Comparison of ENCODE assay signal across 1 cellular context in the genomic region with DNA sequence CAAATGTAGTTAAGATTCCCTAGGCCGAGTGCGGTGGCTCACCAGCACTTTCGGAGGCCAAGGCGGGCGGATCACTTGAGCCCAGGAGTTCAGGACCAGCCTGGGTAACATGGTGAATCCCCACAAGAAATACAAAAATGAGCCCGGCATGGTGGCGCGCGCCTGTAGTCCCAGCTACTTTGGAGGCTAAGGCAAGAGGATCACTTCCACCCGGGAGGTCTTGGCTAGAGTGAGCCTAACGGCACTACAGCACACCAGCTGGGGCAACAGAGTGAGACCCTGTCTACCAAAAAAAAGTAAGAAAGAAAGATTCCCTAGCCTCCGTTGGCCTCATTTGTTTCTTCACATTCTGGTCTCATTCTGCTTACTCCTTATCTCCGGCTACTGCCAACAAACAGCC.
TF ChIP-seq lines count a peak whose summit lies in the region.

No MANE protein-coding gene starts in this region.

TF ChIP-seq in H1, 55 proteins besides CTCF, POLR2A, EP300 and RAD21:
- TF ChIP-seq TAF7 (optimal IDR thresholded peaks at IDR 0.05; ENCODE audit: borderline replicate concordance, low read depth, low read length) = no peak
- no peak for TF ChIP-seq CHD2 (IDR thresholded peaks at IDR 0.05; ENCODE audit: low read length)
- no peak for TF ChIP-seq CTBP2 (IDR thresholded peaks at IDR 0.05; ENCODE audit: borderline replicate concordance, insufficient read depth, insufficient read length, low read length)
- TF ChIP-seq SP4 (IDR thresholded peaks at IDR 0.05; ENCODE audit: low read length) = no peak
- no peak for TF ChIP-seq RFX5 (IDR thresholded peaks at IDR 0.05; ENCODE audit: borderline replicate concordance, low read depth, low read length)
- TF ChIP-seq SAP30 (IDR thresholded peaks at IDR 0.05; ENCODE audit: insufficient read depth, insufficient replicate concordance, low read length) = no peak
- no peak for TF ChIP-seq CEBPB (IDR thresholded peaks at IDR 0.05; ENCODE audit: low read depth, low read length)
